ENCODE assay signal across 9 cellular contexts in the genomic region with DNA sequence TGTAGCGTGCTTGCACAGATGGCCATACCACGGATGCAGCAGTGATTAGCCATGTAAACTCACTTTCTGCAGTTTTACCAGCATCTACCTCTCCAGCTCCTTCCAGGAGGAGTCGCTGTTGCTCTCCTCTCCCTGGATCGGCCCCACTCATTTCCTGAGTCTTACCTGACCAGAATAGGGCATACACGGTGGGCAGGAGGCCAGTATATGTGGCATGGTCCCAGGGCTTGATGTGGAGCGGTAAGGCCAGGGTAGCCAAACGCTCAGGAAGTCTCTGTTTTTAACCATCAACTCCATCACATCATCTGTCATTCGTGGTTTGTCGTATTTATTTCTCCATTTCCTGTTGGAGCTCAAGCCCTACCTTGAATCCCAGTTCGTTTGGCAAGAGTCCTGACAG.
DNase-seq lines count a peak whose midpoint lies in the region; ATAC-seq, FAIRE-seq and TF ChIP-seq lines count a peak whose summit lies in the region.
"Had no signal": no experiment of that assay in that cellular context is flagged by ENCODE, and none has a peak within 500 bp of the region (broad histone marks: within the 10 kb centered on the region; RNA-seq: fewer than 3 reads in every experiment).

No MANE protein-coding gene starts in this region.

- no peak overlapping the region for H2AK5ac ChIP-seq in mesendoderm (ENCODE audit: low read length)

- H2BK15ac ChIP-seq in mesendoderm (replicated peaks; ENCODE audit: low read depth) = no peak overlapping the region

- H3K36me3 ChIP-seq in MM.1S (replicated peaks; ENCODE audit: insufficient read depth, low read length) = no peaks in the 10 kb centered on the region
- no peaks in the 10 kb centered on the region for H3K36me3 ChIP-seq in K562 (ENCODE audit: control insufficient read depth, insufficient read depth, low read length)
- H3K36me3 ChIP-seq in mesendoderm (ENCODE audit: control insufficient read depth, insufficient read depth, low read length) = no peaks in the 10 kb centered on the region
- no peaks in the 10 kb centered on the region for H3K36me3 ChIP-seq in CD4-positive, alpha-beta memory T cell (ENCODE audit: insufficient read depth, low read length)

- no peaks in the 10 kb centered on the region for H4K20me1 ChIP-seq in MM.1S (ENCODE audit: insufficient read depth, low read length)
- no peaks in the 10 kb centered on the region; the same call in 1 of the 2 replicates for H4K20me1 ChIP-seq in K562 (replicated peaks; ENCODE audit: control insufficient read depth, insufficient read depth, low read length)

- H3K56ac ChIP-seq in mesendoderm (ENCODE audit: low read length) = no peak overlapping the region

- CTCF ChIA-PET in K562 (lab: Yijun Ruan, JAX; ENCODE audit: low intra/inter-chr PET ratio) = interaction anchor here (1.4 kb wide), 1 partner anchor 105 kb away, joined by 6 read pairs; no protein-coding TSS in a partner anchor
- CTCF ChIA-PET in CD4-positive, alpha-beta memory T cell (lab: Charles Lee; ENCODE audit: partially characterized antibody) = no interaction called here

- no peak overlapping the region for H2BK120ac ChIP-seq in mesendoderm (ENCODE audit: low read depth, low read length)

- POLR2A ChIA-PET in K562 (lab: Yijun Ruan, JAX) = interaction anchor here (0.5 to 1.3 kb wide), 3 partner anchors 15 to 1211 kb away, joined by 3 to 4 read pairs (median 3); no protein-coding TSS in a partner anchor
- POLR2A ChIA-PET in CD4-positive, alpha-beta memory T cell (lab: Charles Lee; ENCODE audit: partially characterized antibody) = no interaction called here

- ATAC-seq in K562 = peak; percentile 91
- ATAC-seq in GM21447 (IDR thresholded peaks at IDR 0.05; ENCODE audit: unreplicated experiment) = no peak
- ATAC-seq in HG02852 (IDR thresholded peaks at IDR 0.05; ENCODE audit: unreplicated experiment) = no peak

- peak; percentile 89 for FAIRE-seq in K562 (lab: Jason Lieb, UNC)
- FAIRE-seq: GM18507 had no signal

- peak overlapping the region in 1 of 8 donors; percentile 32 for H3K4me3 Mint-ChIP-seq in CD4-positive, alpha-beta memory T cell

- no peak overlapping the region for H3K23ac ChIP-seq in mesendoderm (ENCODE audit: low read length)

- no TSS peak for BruUV-seq in K562 (replicated peaks; lab: Mats Ljungman, UMichigan)

- H3K27me3 ChIP-seq in MM.1S (replicated peaks; ENCODE audit: insufficient read depth, low read length) (no peaks in the 10 kb centered on the region), K562 (ENCODE audit: control insufficient read depth in 2 of 2, insufficient read depth in 2 of 2, low read length in 2 of 2) (peaks cover 0 to 2% of the 10 kb centered on the region in 2 experiments; a peak in 1 of 5 replicates), mesendoderm (ENCODE audit: insufficient read depth, low read length, poor library complexity) (no peaks in the 10 kb centered on the region)
- no peaks in the 10 kb centered on the region for H3K27me3 ChIP-seq in CD4-positive, alpha-beta memory T cell (ENCODE audit: insufficient read depth, low read length)

- no peak for TF ChIP-seq EP300 in K562 (IDR thresholded peaks at IDR 0.05; ENCODE audit: low read length)

- no peaks in the 10 kb centered on the region for H3K9me2 ChIP-seq in MM.1S (replicated peaks; ENCODE audit: insufficient read depth, low read length)

- H3K36me3 Mint-ChIP-seq in CD4-positive, alpha-beta memory T cell = no peaks in the 10 kb centered on the region

- H3K9me3 ChIP-seq in MM.1S (replicated peaks; ENCODE audit: insufficient read depth, low read length) (no peaks in the 10 kb centered on the region), K562 (replicated peaks; ENCODE audit: control insufficient read depth, insufficient read depth, low read depth, low read length) (no peaks in the 10 kb centered on the region)
- H3K9me3 ChIP-seq in CD4-positive, alpha-beta memory T cell (ENCODE audit: control insufficient read depth in 1 of 2, low read length in 2 of 2) = no peaks in the 10 kb centered on the region

- no peak overlapping the region for H4K8ac ChIP-seq in mesendoderm (ENCODE audit: low read depth, low read length)

- no peak overlapping the region for H2BK5ac ChIP-seq in mesendoderm (ENCODE audit: low read length)

- H3K27ac ChIP-seq in MM.1S (ENCODE audit: low read length) (no peak overlapping the region), K562 (ENCODE audit: extremely low read depth, low read depth, low read length) (no peak overlapping the region), mesendoderm (ENCODE audit: low read depth, low read length) (no peak overlapping the region)
- no peak overlapping the region for H3K27ac ChIP-seq in CD4-positive, alpha-beta memory T cell (ENCODE audit: low read depth, low read length)

- no peak overlapping the region for H4K5ac ChIP-seq in mesendoderm (ENCODE audit: low read length)

- no peak for TF ChIP-seq POLR2A in K562 (conservative IDR thresholded peaks at IDR 0.05)

- peaks cover 0 to 2% (median 0%) of the 10 kb centered on the region in 8 donors for H3K9me3 Mint-ChIP-seq in CD4-positive, alpha-beta memory T cell

- H3K4me3 ChIP-seq in MM.1S (ENCODE audit: low read length) (no peak overlapping the region), K562 (no peak overlapping the region), mesendoderm (ENCODE audit: low read length) (no peak overlapping the region)
- H3K4me3 ChIP-seq in CD4-positive, alpha-beta memory T cell (ENCODE audit: low read length in 2 of 2) = no peak overlapping the region

- WGBS in K562 (ENCODE audit: insufficient coverage, low coverage, missing lambda C conversion rate) = 4% methylated on average over 10 of the region's 10 CpGs
- WGBS in mesendoderm (ENCODE audit: extremely low coverage, insufficient coverage, low lambda C conversion rate) = no CpG with 5 or more reads among the region's 10 CpGs

- no peak overlapping the region for H3K4me2 ChIP-seq in MM.1S (ENCODE audit: low read depth, low read length)
- no peak overlapping the region for H3K4me2 ChIP-seq in K562 (ENCODE audit: insufficient read depth, low read length)
- H3K4me2 ChIP-seq in mesendoderm (ENCODE audit: low read length) = no peak overlapping the region

- no peaks in the 10 kb centered on the region for H3K79me1 ChIP-seq in mesendoderm (ENCODE audit: low read length)

- H3K9me1 ChIP-seq in K562 (ENCODE audit: control insufficient read depth, insufficient read depth, low read length) = no peaks in the 10 kb centered on the region

- DNase-seq in activated T-cell treated with anti-CD3 and anti-CD28 coated beads for 48 hours (ENCODE audit: low read depth) (peak; percentile 38), activated T-cell treated with anti-CD3 and anti-CD28 coated beads for 4 hours (no peak), MM.1S (peak; percentile 14), K562 (ENCODE audit: extremely low read depth in 1 of 4, low spot score in 3 of 4) (peak; percentile 37 to 52 (median 46)), mesendoderm (peak; percentile 68)
- no peak for DNase-seq in CD4-positive, alpha-beta memory T cell

- H3K27me3 Mint-ChIP-seq in CD4-positive, alpha-beta memory T cell = peaks cover 0 to 4% of the 10 kb centered on the region in 2 donors

- TF ChIP-seq CTCF in MM.1S (IDR thresholded peaks at IDR 0.05; ENCODE audit: low read length) = peak; percentile 53
- TF ChIP-seq CTCF in K562 (IDR thresholded peaks at IDR 0.05 in 2 of 3, conservative IDR thresholded peaks at IDR 0.05 in 1 of 3; ENCODE audit: insufficient read depth in 2 of 3, low read depth in 1 of 3, low read length in 3 of 3) = peak; percentile 70 to 84 (median 82)

- in situ Hi-C loops in K562 (cut with MboI) = loop anchor here (10.0 to 25.0 kb wide), 2 partner anchors 106 to 1209 kb away; a partner anchor contains a TSS

- no peak overlapping the region for H3K27ac Mint-ChIP-seq in CD4-positive, alpha-beta memory T cell

- intact Hi-C loops in K562 (cut with micrococcal nuclease) = loop anchor here (1.0 to 5.0 kb wide), 3 partner anchors 105 to 1444 kb away; no protein-coding TSS in a partner anchor
- intact Hi-C loops in CD4-positive, alpha-beta memory T cell (cut with micrococcal nuclease) = no loop called here

- H3K79me2 ChIP-seq in MM.1S (ENCODE audit: low read length) (no peaks in the 10 kb centered on the region), K562 (ENCODE audit: control insufficient read depth, insufficient read depth, low read length) (no peaks in the 10 kb centered on the region), mesendoderm (ENCODE audit: control insufficient read depth, insufficient read depth, low read length) (no peaks in the 10 kb centered on the region)

- peaks cover 0 to 13% (median 5%) of the 10 kb centered on the region in 4 donors for H3K4me1 Mint-ChIP-seq in CD4-positive, alpha-beta memory T cell

- TF ChIP-seq RAD21 in K562 (CRISPR knock-in tag; conservative IDR thresholded peaks at IDR 0.05 in 1 of 2, IDR thresholded peaks at IDR 0.05 in 1 of 2) = peak; percentile 80 to 87

- no peaks in the 10 kb centered on the region for H3F3A ChIP-seq in MM.1S (ENCODE audit: insufficient read depth, low read length)

- no peak overlapping the region for H3K9ac ChIP-seq in MM.1S (ENCODE audit: low read length)
- H3K9ac ChIP-seq in K562 (ENCODE audit: insufficient read depth in 1 of 2, low read depth in 2 of 2, low read length in 2 of 2) = no peak overlapping the region
- no peak overlapping the region for H3K9ac ChIP-seq in mesendoderm (ENCODE audit: low read length)

- H3K4me1 ChIP-seq in MM.1S (ENCODE audit: low read length) (peaks cover 5% of the 10 kb centered on the region; the same call in 1 of the 2 replicates), K562 (replicated peaks in 1 of 2; ENCODE audit: control insufficient read depth in 2 of 2, insufficient read depth in 2 of 2, low read length in 2 of 2) (no peaks in the 10 kb centered on the region), mesendoderm (ENCODE audit: control insufficient read depth, low read depth, low read length) (no peaks in the 10 kb centered on the region)
- H3K4me1 ChIP-seq in CD4-positive, alpha-beta memory T cell (ENCODE audit: insufficient read depth, low read length) = no peaks in the 10 kb centered on the region

- H3K4ac ChIP-seq in mesendoderm (ENCODE audit: low read depth, low read length) = no peak overlapping the region

- no peak overlapping the region for H2AFZ ChIP-seq in MM.1S (ENCODE audit: low read length)
- H2AFZ ChIP-seq in K562 (ENCODE audit: low read depth, low read length) = no peak overlapping the region

- no peak overlapping the region for H3K18ac ChIP-seq in mesendoderm (ENCODE audit: low read length)

TF ChIP-seq in K562, 482 proteins besides CTCF, POLR2A, EP300 and RAD21 (continues in another document):
- TF ChIP-seq RBFOX2 (IDR thresholded peaks at IDR 0.05; ENCODE audit: low read depth, low read length) = no peak

Comparison
In these comparisons a context has a peak if more than half of its experiments do, and no peak if none do; other contexts are left out.
1. DNase-seq: peak in activated T-cell treated with anti-CD3 and anti-CD28 coated beads for 48 hours (single experiment), MM.1S (single experiment), K562 (4 of 4) and mesendoderm (single experiment); none in activated T-cell treated with anti-CD3 and anti-CD28 coated beads for 4 hours (single experiment) and CD4-positive, alpha-beta memory T cell (0 of 5).